26 cellular contexts compared by ENCODE assay signal in genomic region chr2:88711331-88711730, GRCh38.
"Had no signal": no experiment of that assay in that cellular context is flagged by ENCODE, and none has a peak within 500 bp of the region (broad histone marks: within the 10 kb centered on the region; RNA-seq: fewer than 3 reads in every experiment).

No MANE protein-coding gene starts in this region.

- H3K4me1 ChIP-seq: neural progenitor cell, parathyroid adenoma, right lobe of liver had no signal

- FAIRE-seq: keratinocyte had no signal

- H3K36me3 Mint-ChIP-seq: natural killer cell had no signal

- H3K4me3 ChIP-seq: lower lobe of right lung, neural progenitor cell, right atrium auricular region, right lobe of liver, tibial nerve, upper lobe of left lung, vagina had no signal

- H3K9me3 Mint-ChIP-seq: naive B cell; natural killer cell; stimulated activated naive CD8-positive, alpha-beta T cell treated with anti-CD3 and anti-CD28 coated beads, Interleukin-15, Interleukin-2, amounts not matched to agents 100 ng/mL and 50 ng/mL, for 24 hours had no signal

- H3K27me3 Mint-ChIP-seq: naive B cell; stimulated activated naive CD8-positive, alpha-beta T cell treated with anti-CD3 and anti-CD28 coated beads, Interleukin-15, Interleukin-2, amounts not matched to agents 100 ng/mL and 50 ng/mL, for 24 hours had no signal

- H3K27ac Mint-ChIP-seq: natural killer cell; nephron progenitor cell; neural progenitor cell; stimulated activated naive CD8-positive, alpha-beta T cell treated with anti-CD3 and anti-CD28 coated beads, Interleukin-15, Interleukin-2, amounts not matched to agents 100 ng/mL and 50 ng/mL, for 24 hours had no signal

- H3K9ac ChIP-seq: neural progenitor cell, parathyroid adenoma had no signal

- H3K4me1 Mint-ChIP-seq: nephron progenitor cell, neural progenitor cell had no signal

- H3K27ac ChIP-seq: lower lobe of right lung, neural progenitor cell, neutrophil, parathyroid adenoma, right atrium auricular region, right lobe of liver, tibial nerve, upper lobe of left lung, vagina had no signal

- DNase-seq: hippocampal formation; kidney glomerular epithelial cell; left cardiac atrium; lower lobe of right lung; mesenchymal stem cell; naive B cell; natural killer cell; nephron progenitor cell; occipital lobe; right lobe of liver; stimulated activated CD4-positive, alpha-beta T cell treated with anti-CD3 and anti-CD28 coated beads, Interleukin-12 subunit alpha, Interleukin-12 subunit beta, amount 100 ng/mL, for 4 hours; stimulated activated CD4-positive, alpha-beta T cell treated with anti-CD3 and anti-CD28 coated beads, Interleukin-15, amount 100 ng/mL, for 24 hours; stimulated activated CD4-positive, alpha-beta T cell treated with anti-CD3 and anti-CD28 coated beads, Interleukin-2, amount 100 ng/mL, for 24 hours; stimulated activated CD4-positive, alpha-beta T cell treated with anti-CD3 and anti-CD28 coated beads, Interleukin-4, amount 100 ng/mL, for 1 hour; stimulated activated naive CD4-positive, alpha-beta T cell; substantia nigra; upper lobe of left lung had no signal

- H3K27me3 ChIP-seq: neural progenitor cell, neutrophil, right atrium auricular region, right lobe of liver, tibial nerve, upper lobe of left lung, vagina had no signal

- H3K36me3 ChIP-seq: lower lobe of right lung, neural progenitor cell, neutrophil, right atrium auricular region, right lobe of liver, tibial nerve, upper lobe of left lung, vagina had no signal

- H3K4me3 Mint-ChIP-seq: naive B cell; natural killer cell; nephron progenitor cell; neural progenitor cell; stimulated activated naive CD8-positive, alpha-beta T cell treated with anti-CD3 and anti-CD28 coated beads, Interleukin-15, Interleukin-2, amounts not matched to agents 100 ng/mL and 50 ng/mL, for 24 hours had no signal

- H3K9me3 ChIP-seq: lower lobe of right lung, neutrophil, right atrium auricular region, right lobe of liver, tibial nerve, upper lobe of left lung, vagina had no signal

- H3K4me2 ChIP-seq: neural progenitor cell had no signal

- H2AFZ ChIP-seq: neural progenitor cell, parathyroid adenoma had no signal

- ATAC-seq: left cardiac atrium, left lobe of liver, lower lobe of right lung, natural killer cell, right lobe of liver had no signal
